1 cellular context compared by ENCODE assay signal in the genomic region with DNA sequence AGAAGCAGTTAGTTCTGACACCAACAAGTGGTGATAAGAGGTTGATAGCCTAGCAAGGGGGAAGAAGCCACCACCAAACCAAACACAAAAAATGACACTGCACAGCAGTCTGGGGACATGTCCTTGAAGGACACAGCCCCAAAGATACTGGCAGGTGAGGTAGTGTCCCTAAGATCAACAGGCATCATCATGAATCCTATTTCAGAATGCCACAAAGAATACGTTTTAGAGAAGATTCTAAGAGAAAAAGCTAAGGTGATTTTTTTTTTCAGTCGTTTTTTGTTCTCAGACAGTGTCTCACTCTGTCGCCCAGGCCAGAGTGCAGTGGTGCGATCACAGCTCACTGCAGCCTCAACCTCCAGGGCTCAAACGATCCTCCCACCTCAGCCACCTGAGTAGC.
TF ChIP-seq lines count a peak whose summit lies in the region.

No MANE protein-coding gene starts in this region.

TF ChIP-seq in GM23338, 12 proteins besides CTCF, POLR2A, EP300 and RAD21:
- no peak for TF ChIP-seq EZH2phosphoT487 (IDR thresholded peaks at IDR 0.05; ENCODE audit: unreplicated experiment)
